In the genomic region with DNA sequence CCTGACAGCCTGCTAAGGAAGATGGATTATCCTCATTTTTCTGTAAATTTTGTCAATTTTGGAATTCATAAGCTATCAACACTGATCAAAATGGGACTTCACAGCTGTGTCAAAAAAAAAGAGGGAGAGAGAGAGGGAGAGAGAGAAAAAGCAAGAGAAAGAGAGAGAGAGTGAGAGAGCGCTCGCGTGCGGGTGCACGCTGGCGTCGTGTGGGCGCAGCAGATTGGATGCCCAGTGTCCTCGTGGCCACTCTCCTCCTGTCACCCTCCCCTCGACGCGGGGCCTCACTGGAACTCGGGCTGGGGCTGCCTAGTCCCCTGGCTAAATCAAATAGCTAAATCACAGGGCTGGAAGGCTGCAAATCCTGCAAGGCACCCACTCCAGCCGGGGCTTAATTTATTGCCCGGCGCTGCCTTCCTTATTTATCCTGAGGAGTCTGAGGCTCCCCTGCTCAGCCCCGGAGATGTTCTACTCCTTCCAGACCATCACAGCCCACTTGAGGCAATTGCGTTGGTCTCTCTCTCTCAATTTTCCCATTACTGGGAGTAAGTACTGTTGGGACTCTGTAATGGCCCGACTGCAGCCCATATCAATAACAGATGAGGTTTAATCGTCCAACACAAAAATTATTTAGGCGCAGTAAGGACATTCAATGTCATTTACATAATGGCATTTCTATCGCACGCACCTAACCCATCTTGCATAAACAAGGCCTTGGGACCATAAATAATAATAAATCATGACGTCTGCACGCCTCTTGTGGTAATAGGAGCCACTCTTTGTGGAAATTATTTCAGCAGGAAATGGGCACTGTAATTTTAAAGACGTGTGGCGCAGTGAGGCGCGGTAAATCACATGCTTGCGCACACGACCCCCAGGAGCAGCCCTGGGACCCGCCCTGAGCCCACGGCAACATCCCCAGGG, we compare ENCODE assay signal across 14 cellular contexts.
"Had no signal": no experiment of that assay in that cellular context is flagged by ENCODE, and none has a peak within 500 bp of the region (broad histone marks: within the 10 kb centered on the region; RNA-seq: fewer than 3 reads in every experiment).

No MANE protein-coding gene starts in this region.

- H3K36me3 Mint-ChIP-seq: activated naive CD8-positive, alpha-beta T cell treated with anti-CD3 and anti-CD28 coated beads for 36 hours; naive thymus-derived CD8-positive, alpha-beta T cell had no signal

- ATAC-seq: esophagus mucosa; left cardiac atrium; naive thymus-derived CD8-positive, alpha-beta T cell had no signal

- FAIRE-seq: endometrium had no signal

- H3K27me3 Mint-ChIP-seq: activated naive CD8-positive, alpha-beta T cell treated with anti-CD3 and anti-CD28 coated beads for 36 hours had no signal

- H3K4me3 Mint-ChIP-seq: activated naive CD8-positive, alpha-beta T cell treated with anti-CD3 and anti-CD28 coated beads for 36 hours; naive thymus-derived CD8-positive, alpha-beta T cell had no signal

- H3K4me3 ChIP-seq: lung, right atrium auricular region, skin epidermis, tibial nerve had no signal

- H3K4me1 Mint-ChIP-seq: activated naive CD8-positive, alpha-beta T cell treated with anti-CD3 and anti-CD28 coated beads for 36 hours had no signal

- H3K9me3 Mint-ChIP-seq: activated naive CD8-positive, alpha-beta T cell treated with anti-CD3 and anti-CD28 coated beads for 36 hours; naive thymus-derived CD8-positive, alpha-beta T cell had no signal

- H3K27ac ChIP-seq: brain microvascular endothelial cell, right atrium auricular region, skin epidermis, tibial nerve had no signal

- DNase-seq: activated CD4-positive, CD25-positive, alpha-beta regulatory T cell; activated gamma-delta T cell; activated naive CD8-positive, alpha-beta T cell treated with anti-CD3 and anti-CD28 coated beads for 36 hours; activated T-cell treated with anti-CD3 and anti-CD28 coated beads, Interleukin-2, amount 50 U/mL, for 48 hours; brain microvascular endothelial cell; cerebellar nuclear complex; left cardiac atrium had no signal

- H3K27ac Mint-ChIP-seq: activated naive CD8-positive, alpha-beta T cell treated with anti-CD3 and anti-CD28 coated beads for 36 hours had no signal
